Comparison of ENCODE assay signal across 1 cellular context in the genomic region with DNA sequence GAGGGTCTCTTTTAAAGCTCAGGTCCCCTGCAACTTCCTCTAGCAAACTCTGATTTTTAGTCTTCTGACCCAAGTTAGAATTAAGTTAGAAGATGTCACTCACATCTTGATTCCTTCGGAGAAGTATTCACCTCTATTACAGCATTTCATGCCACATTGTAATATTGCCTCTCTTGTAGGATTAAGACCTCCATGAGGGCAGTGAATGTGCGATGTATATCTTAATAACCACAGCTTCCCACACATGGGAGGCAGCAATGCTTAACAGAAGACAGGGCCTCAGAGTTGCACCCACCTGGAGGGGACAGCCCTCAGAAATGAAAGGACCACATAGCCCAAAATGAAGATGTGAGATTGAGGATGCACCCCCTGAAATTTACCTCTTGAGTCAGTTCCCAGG.
TF ChIP-seq lines count a peak whose summit lies in the region.

No MANE protein-coding gene starts in this region.

TF ChIP-seq in HCT116, 20 proteins besides CTCF, POLR2A, EP300 and RAD21:
- TF ChIP-seq EZH2phosphoT487 (IDR thresholded peaks at IDR 0.05; ENCODE audit: borderline replicate concordance) (no peak), EZH2 (IDR thresholded peaks at IDR 0.05) (no peak), POLR2AphosphoS5 (IDR thresholded peaks at IDR 0.05; ENCODE audit: low read depth, low read length) (no peak), TCF7L2 (IDR thresholded peaks at IDR 0.05; ENCODE audit: borderline replicate concordance, extremely low read depth, insufficient read depth, insufficient read length) (no peak), SP1 (IDR thresholded peaks at IDR 0.05; ENCODE audit: low read depth) (no peak), ZFX (IDR thresholded peaks at IDR 0.05) (no peak), CBX3 (IDR thresholded peaks at IDR 0.05; ENCODE audit: low read depth) (no peak)
- TF ChIP-seq, protein P1, sequence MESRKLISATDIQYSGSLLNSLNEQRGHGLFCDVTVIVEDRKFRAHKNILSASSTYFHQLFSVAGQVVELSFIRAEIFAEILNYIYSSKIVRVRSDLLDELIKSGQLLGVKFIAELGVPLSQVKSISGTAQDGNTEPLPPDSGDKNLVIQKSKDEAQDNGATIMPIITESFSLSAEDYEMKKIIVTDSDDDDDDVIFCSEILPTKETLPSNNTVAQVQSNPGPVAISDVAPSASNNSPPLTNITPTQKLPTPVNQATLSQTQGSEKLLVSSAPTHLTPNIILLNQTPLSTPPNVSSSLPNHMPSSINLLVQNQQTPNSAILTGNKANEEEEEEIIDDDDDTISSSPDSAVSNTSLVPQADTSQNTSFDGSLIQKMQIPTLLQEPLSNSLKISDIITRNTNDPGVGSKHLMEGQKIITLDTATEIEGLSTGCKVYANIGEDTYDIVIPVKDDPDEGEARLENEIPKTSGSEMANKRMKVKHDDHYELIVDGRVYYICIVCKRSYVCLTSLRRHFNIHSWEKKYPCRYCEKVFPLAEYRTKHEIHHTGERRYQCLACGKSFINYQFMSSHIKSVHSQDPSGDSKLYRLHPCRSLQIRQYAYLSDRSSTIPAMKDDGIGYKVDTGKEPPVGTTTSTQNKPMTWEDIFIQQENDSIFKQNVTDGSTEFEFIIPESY (IDR thresholded peaks at IDR 0.05; ENCODE audit: extremely low read depth, insufficient replicate concordance, low read length), result no peak
- TF ChIP-seq, protein P2, sequence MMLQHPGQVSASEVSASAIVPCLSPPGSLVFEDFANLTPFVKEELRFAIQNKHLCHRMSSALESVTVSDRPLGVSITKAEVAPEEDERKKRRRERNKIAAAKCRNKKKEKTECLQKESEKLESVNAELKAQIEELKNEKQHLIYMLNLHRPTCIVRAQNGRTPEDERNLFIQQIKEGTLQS (IDR thresholded peaks at IDR 0.05), result no peak
- TF ChIP-seq, protein P3, sequence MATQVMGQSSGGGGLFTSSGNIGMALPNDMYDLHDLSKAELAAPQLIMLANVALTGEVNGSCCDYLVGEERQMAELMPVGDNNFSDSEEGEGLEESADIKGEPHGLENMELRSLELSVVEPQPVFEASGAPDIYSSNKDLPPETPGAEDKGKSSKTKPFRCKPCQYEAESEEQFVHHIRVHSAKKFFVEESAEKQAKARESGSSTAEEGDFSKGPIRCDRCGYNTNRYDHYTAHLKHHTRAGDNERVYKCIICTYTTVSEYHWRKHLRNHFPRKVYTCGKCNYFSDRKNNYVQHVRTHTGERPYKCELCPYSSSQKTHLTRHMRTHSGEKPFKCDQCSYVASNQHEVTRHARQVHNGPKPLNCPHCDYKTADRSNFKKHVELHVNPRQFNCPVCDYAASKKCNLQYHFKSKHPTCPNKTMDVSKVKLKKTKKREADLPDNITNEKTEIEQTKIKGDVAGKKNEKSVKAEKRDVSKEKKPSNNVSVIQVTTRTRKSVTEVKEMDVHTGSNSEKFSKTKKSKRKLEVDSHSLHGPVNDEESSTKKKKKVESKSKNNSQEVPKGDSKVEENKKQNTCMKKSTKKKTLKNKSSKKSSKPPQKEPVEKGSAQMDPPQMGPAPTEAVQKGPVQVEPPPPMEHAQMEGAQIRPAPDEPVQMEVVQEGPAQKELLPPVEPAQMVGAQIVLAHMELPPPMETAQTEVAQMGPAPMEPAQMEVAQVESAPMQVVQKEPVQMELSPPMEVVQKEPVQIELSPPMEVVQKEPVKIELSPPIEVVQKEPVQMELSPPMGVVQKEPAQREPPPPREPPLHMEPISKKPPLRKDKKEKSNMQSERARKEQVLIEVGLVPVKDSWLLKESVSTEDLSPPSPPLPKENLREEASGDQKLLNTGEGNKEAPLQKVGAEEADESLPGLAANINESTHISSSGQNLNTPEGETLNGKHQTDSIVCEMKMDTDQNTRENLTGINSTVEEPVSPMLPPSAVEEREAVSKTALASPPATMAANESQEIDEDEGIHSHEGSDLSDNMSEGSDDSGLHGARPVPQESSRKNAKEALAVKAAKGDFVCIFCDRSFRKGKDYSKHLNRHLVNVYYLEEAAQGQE (IDR thresholded peaks at IDR 0.05; ENCODE audit: low read depth), result no peak
